ENCODE assay signal across 9 cellular contexts in the genomic region with DNA sequence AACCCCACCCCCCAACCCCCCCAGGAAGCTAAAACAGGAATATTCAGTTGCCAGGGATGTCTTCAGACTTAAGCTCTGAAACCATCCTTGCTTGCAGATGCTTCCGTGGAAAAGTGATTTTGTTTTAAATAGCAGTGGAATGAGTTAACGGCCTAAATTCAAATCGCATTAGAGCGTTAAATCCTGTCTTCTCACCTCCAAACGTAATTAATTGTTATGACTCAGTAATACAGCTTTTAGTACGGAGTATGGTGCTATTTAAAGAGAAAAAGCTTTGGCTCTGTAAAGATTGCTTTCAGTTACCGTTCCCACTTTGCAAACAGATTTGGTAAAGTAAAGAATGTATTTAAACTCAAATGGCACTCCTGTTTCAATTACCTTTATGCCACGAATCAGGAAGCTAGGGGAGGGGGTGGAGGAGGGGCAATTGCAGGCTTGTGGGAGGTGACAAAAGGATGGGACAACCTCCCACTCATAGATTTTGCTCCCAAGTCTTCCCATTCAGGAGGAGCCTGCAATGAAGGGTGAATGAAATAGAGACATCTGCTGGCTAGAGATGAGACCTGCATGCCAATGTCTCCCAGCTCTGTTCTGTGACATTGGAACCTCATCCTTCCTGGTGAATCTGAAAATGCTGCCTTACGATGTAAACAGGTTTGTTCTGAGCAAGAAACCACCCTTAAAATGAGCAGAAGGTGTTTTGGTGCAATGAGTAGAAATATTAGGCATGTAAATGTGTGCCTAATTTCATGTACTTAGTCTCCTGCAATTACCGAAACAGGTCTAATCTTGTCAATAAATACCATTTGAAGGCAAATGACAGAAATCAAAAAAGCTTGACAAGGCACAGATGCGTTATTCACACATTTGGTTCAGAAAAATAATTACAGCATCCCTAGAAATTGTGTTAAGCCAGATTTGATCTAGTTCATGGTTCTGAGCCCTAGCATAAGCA. TPM values are rescaled to one million over a fixed set of nuclear protein-coding genes. Genes with fewer than 3 reads are reported as not detected.
DNase-seq lines count a peak whose midpoint lies in the region; ATAC-seq, FAIRE-seq and TF ChIP-seq lines count a peak whose summit lies in the region.
"Had no signal": no experiment of that assay in that cellular context is flagged by ENCODE, and none has a peak within 500 bp of the region (broad histone marks: within the 10 kb centered on the region; RNA-seq: fewer than 3 reads in every experiment).

No MANE protein-coding gene starts in this region.

- ATAC-seq in GM19351 (IDR thresholded peaks at IDR 0.05; ENCODE audit: unreplicated experiment) (peak; percentile 87), GM21737 (IDR thresholded peaks at IDR 0.05; ENCODE audit: unreplicated experiment) (no peak)

- H3K27ac ChIP-seq in kidney (ENCODE audit: low read depth in 2 of 2, low read length in 2 of 2), result no peak overlapping the region
- H3K27ac ChIP-seq in substantia nigra (ENCODE audit: low read depth, low read length, poor library complexity, severe bottlenecking), result no peak overlapping the region

- no peak for FAIRE-seq in kidney (lab: Jason Lieb, UNC)

- TF ChIP-seq CTCF in kidney (IDR thresholded peaks at IDR 0.05; ENCODE audit: borderline replicate concordance, extremely low read depth, insufficient read depth), result peak; percentile 66

- peak overlapping the region in 1 of 2 donors; percentile 37 for H3K4me3 ChIP-seq in kidney (ENCODE audit: low read length in 2 of 2)

- H3K36me3 ChIP-seq in kidney (ENCODE audit: control insufficient read depth in 1 of 2, insufficient read depth in 2 of 2, low read length in 2 of 2), result no peaks in the 10 kb centered on the region

- H3K9me3 ChIP-seq in kidney (ENCODE audit: control insufficient read depth in 1 of 2, low read length in 2 of 2), result no peaks in the 10 kb centered on the region

- no peak overlapping the region for H3K9ac ChIP-seq in kidney (ENCODE audit: low read length in 2 of 2)

- DNase-seq in CMK (ENCODE audit: low read depth) (peak; percentile 3), HK-2 (ENCODE audit: unreplicated experiment) (peak; percentile 48), NCI-H69 (lab: John Stamatoyannopoulos, UW) (peak; percentile 31), cerebellar cortex (ENCODE audit: low spot score) (peak; percentile 86), kidney (no peak), substantia nigra (lab: John Stamatoyannopoulos, UW) (peak in 26 of 49 donors; percentile 10 to 69 (median 30))
- DNase-seq: stimulated activated naive B cell treated with anti-CD40 and anti-IgM and Interleukin-4, amounts not matched to agents 10 μg/mL and 1 μg/mL and 100 μg/mL, for 72 hours had no signal

- H3K4me1 ChIP-seq in kidney (ENCODE audit: control insufficient read depth in 1 of 2, insufficient read depth in 1 of 2, low read depth in 1 of 2, low read length in 2 of 2), result no peaks in the 10 kb centered on the region

- intact Hi-C loops in kidney (cut with DNase I), result no loop called here

RNA-seq across cellular contexts. Expression of a gene that starts 2.6 kb away (rescaled TPM):
- 9.4 TPM for total RNA-seq in kidney
- 2.1 TPM for polyA plus RNA-seq in kidney (ENCODE audit: insufficient read depth, low read depth, low replicate concordance)
